Comparison of ENCODE assay signal across 16 cellular contexts in genomic region chr13:95614641-95615245, GRCh38.
"Had no signal": no experiment of that assay in that cellular context is flagged by ENCODE, and none has a peak within 500 bp of the region (broad histone marks: within the 10 kb centered on the region; RNA-seq: fewer than 3 reads in every experiment).

No MANE protein-coding gene starts in this region.

- H3K9me3 Mint-ChIP-seq: activated naive CD4-positive, alpha-beta T cell treated with anti-CD3 and anti-CD28 coated beads, Interleukin-2, amount 10 ng/mL, durations not matched to agents 7 days and 5 days; activated T-helper 2 cell treated with anti-CD3 and anti-CD28 coated beads, Interferon-gamma antibody, Interleukin-2, Interleukin-4, amounts not matched to agents 10 μg/mL and 5 μg/mL and 100 μg/mL, durations not matched to agents 14 hours and 24 hours and 36 hours; central memory CD8-positive, alpha-beta T cell; stimulated activated effector memory CD8-positive, alpha-beta T cell treated with anti-CD3 and anti-CD28 coated beads, Interleukin-12 subunit alpha, Interleukin-12 subunit beta, amount 100 ng/mL, for 72 hours; T-helper 1 cell treated with Interleukin-12 subunit alpha and Interleukin-12 subunit beta and Interleukin-4 antibody, amounts not matched to agents 30 μg/mL and 1 μg/mL, for 36 hours had no signal

- H3K9me3 ChIP-seq: ovary, tibial artery had no signal

- H3K36me3 ChIP-seq: ovary had no signal

- H3K4me3 ChIP-seq: ovary, tibial artery had no signal

- H3K27ac ChIP-seq: epithelial cell of prostate, ovary, tibial artery had no signal

- H3K4me3 Mint-ChIP-seq: activated naive CD4-positive, alpha-beta T cell treated with anti-CD3 and anti-CD28 coated beads, Interleukin-2, amount 10 ng/mL, durations not matched to agents 7 days and 5 days; central memory CD8-positive, alpha-beta T cell; stimulated activated effector memory CD8-positive, alpha-beta T cell treated with anti-CD3 and anti-CD28 coated beads, Interleukin-12 subunit alpha, Interleukin-12 subunit beta, amount 100 ng/mL, for 72 hours; T-helper 1 cell treated with Interleukin-12 subunit alpha and Interleukin-12 subunit beta and Interleukin-4 antibody, amounts not matched to agents 30 μg/mL and 1 μg/mL, for 36 hours had no signal

- H3K36me3 Mint-ChIP-seq: activated naive CD4-positive, alpha-beta T cell treated with anti-CD3 and anti-CD28 coated beads, Interleukin-2, amount 10 ng/mL, durations not matched to agents 7 days and 5 days; stimulated activated effector memory CD8-positive, alpha-beta T cell treated with anti-CD3 and anti-CD28 coated beads, Interleukin-12 subunit alpha, Interleukin-12 subunit beta, amount 100 ng/mL, for 72 hours had no signal

- H3K27ac Mint-ChIP-seq: activated naive CD4-positive, alpha-beta T cell treated with anti-CD3 and anti-CD28 coated beads, Interleukin-2, amount 10 ng/mL, durations not matched to agents 7 days and 5 days; activated T-helper 2 cell treated with anti-CD3 and anti-CD28 coated beads, Interferon-gamma antibody, Interleukin-2, Interleukin-4, amounts not matched to agents 10 μg/mL and 5 μg/mL and 100 μg/mL, durations not matched to agents 14 hours and 24 hours and 36 hours; stimulated activated effector memory CD8-positive, alpha-beta T cell treated with anti-CD3 and anti-CD28 coated beads, Interleukin-12 subunit alpha, Interleukin-12 subunit beta, amount 100 ng/mL, for 72 hours; T-helper 1 cell treated with Interleukin-12 subunit alpha and Interleukin-12 subunit beta and Interleukin-4 antibody, amounts not matched to agents 30 μg/mL and 1 μg/mL, for 36 hours had no signal

- H3K4me1 Mint-ChIP-seq: activated naive CD4-positive, alpha-beta T cell treated with anti-CD3 and anti-CD28 coated beads, Interleukin-2, amount 10 ng/mL, durations not matched to agents 7 days and 5 days; central memory CD8-positive, alpha-beta T cell; stimulated activated effector memory CD8-positive, alpha-beta T cell treated with anti-CD3 and anti-CD28 coated beads, Interleukin-12 subunit alpha, Interleukin-12 subunit beta, amount 100 ng/mL, for 72 hours had no signal

- H3K27me3 ChIP-seq: ovary, tibial artery had no signal

- DNase-seq: activated CD4-positive, alpha-beta T cell treated with anti-CD3 and anti-CD28 coated beads, Interleukin-2, amount 50 U/mL, for 1 hour; activated naive CD4-positive, alpha-beta T cell treated with anti-CD3 and anti-CD28 coated beads, Interleukin-2, amount 10 ng/mL, durations not matched to agents 7 days and 5 days; activated T-cell treated with anti-CD3 and anti-CD28 coated beads for 4 hours; cortex of kidney; effector memory CD4-positive, alpha-beta T cell; glutamatergic neuron; mesenchymal stem cell; ovary; retina; small intestine; tibial artery had no signal

- ATAC-seq: stimulated activated effector memory CD8-positive, alpha-beta T cell treated with anti-CD3 and anti-CD28 coated beads, Interleukin-12 subunit alpha, Interleukin-12 subunit beta, amount 100 ng/mL, for 72 hours had no signal
